ENCODE assay signal across 10 cellular contexts in genomic region chr6:57190140-57190539, GRCh38. TPM values are rescaled to one million over a fixed set of nuclear protein-coding genes. Genes with fewer than 3 reads are reported as not detected.
DNase-seq lines count a peak whose midpoint lies in the region; ATAC-seq and TF ChIP-seq lines count a peak whose summit lies in the region.
"Had no signal": no experiment of that assay in that cellular context is flagged by ENCODE, and none has a peak within 500 bp of the region (broad histone marks: within the 10 kb centered on the region; RNA-seq: fewer than 3 reads in every experiment).

No MANE protein-coding gene starts in this region.

- H2AFZ ChIP-seq in SU-DHL-6 (ENCODE audit: low read depth, low read length, severe bottlenecking), result no peak overlapping the region

- peaks cover 36% of the 10 kb centered on the region for H3F3A ChIP-seq in SU-DHL-6 (ENCODE audit: insufficient read depth)

- no peak overlapping the region for H3K27ac ChIP-seq in left ventricle myocardium inferior (replicated peaks)
- H3K27ac ChIP-seq in right atrium auricular region, result no peak overlapping the region
- H3K27ac ChIP-seq in SU-DHL-6 (ENCODE audit: low read depth, low read length), result no peak overlapping the region
- peak overlapping the region in 2 of 4 donors; percentile 34 to 39 for H3K27ac ChIP-seq in gastroesophageal sphincter
- H3K27ac ChIP-seq in aorta (ENCODE audit: low read depth in 1 of 2, low read length in 2 of 2), result no peak overlapping the region

- DNase-seq in left ventricle myocardium inferior (no peak), right atrium auricular region (ENCODE audit: low spot score) (no peak), aorta (no peak), CD14-positive monocyte (ENCODE audit: low spot score) (no peak)
- no peak for DNase-seq in naive thymus-derived CD8-positive, alpha-beta T cell
- DNase-seq: hypothalamus had no signal

- peaks cover 7 to 16% of the 10 kb centered on the region in 2 donors for H3K36me3 Mint-ChIP-seq in CD14-positive monocyte
- H3K36me3 Mint-ChIP-seq in naive thymus-derived CD8-positive, alpha-beta T cell, result peaks cover 0 to 10% (median 7%) of the 10 kb centered on the region in 3 donors

- H3K4me2 ChIP-seq in SU-DHL-6 (ENCODE audit: low read depth, low read length, poor library complexity, severe bottlenecking), result no peak overlapping the region

- ATAC-seq in gastroesophageal sphincter (no peak), aorta (ENCODE audit: low FRiP score) (peak; percentile 66), GM19467 (IDR thresholded peaks at IDR 0.05; ENCODE audit: unreplicated experiment) (no peak)
- no peak for ATAC-seq in naive thymus-derived CD8-positive, alpha-beta T cell

- H3K9me3 Mint-ChIP-seq in CD14-positive monocyte, result peaks cover 0 to 3% (median 0%) of the 10 kb centered on the region in 7 donors
- H3K9me3 Mint-ChIP-seq in naive thymus-derived CD8-positive, alpha-beta T cell, result no peaks in the 10 kb centered on the region

- peaks cover 0 to 1% (median 0%) of the 10 kb centered on the region in 3 donors for H3K27me3 Mint-ChIP-seq in CD14-positive monocyte (ENCODE audit: low read depth in 3 of 3)
- H3K27me3 Mint-ChIP-seq in naive thymus-derived CD8-positive, alpha-beta T cell, result no peaks in the 10 kb centered on the region

- H3K9me3 ChIP-seq in left ventricle myocardium inferior (replicated peaks) (no peaks in the 10 kb centered on the region), right atrium auricular region (no peaks in the 10 kb centered on the region), SU-DHL-6 (ENCODE audit: insufficient read depth, low read length) (no peaks in the 10 kb centered on the region), gastroesophageal sphincter (no peaks in the 10 kb centered on the region), aorta (ENCODE audit: control insufficient read depth, low read length) (no peaks in the 10 kb centered on the region)
- H3K9me3 ChIP-seq: HAP-1 had no signal

- 29 to 47% methylated on average over 2 of the region's 2 CpGs for WGBS in gastroesophageal sphincter (ENCODE audit: low coverage in 1 of 2), 2 donors
- 41 to 45% methylated on average over 2 of the region's 2 CpGs for WGBS in aorta, 2 donors

- no peak for TF ChIP-seq POLR2A in gastroesophageal sphincter (IDR thresholded peaks at IDR 0.05)

- H4K20me1 ChIP-seq in SU-DHL-6 (ENCODE audit: low read depth, low read length), result no peaks in the 10 kb centered on the region

- no peak overlapping the region for H3K27ac Mint-ChIP-seq in CD14-positive monocyte
- peak overlapping the region in 1 of 10 donors; percentile 14 for H3K27ac Mint-ChIP-seq in naive thymus-derived CD8-positive, alpha-beta T cell

- intact Hi-C loops in left ventricle myocardium inferior (cut with micrococcal nuclease), result no loop called here
- intact Hi-C loops in aorta (cut with DNase I), result loop anchor here (1.0 to 5.0 kb wide), 2 partner anchors 126 to 127 kb away; partner anchors contain the start of gene PRIM2 (in 1 of the 2)
- intact Hi-C loops in CD14-positive monocyte (cut with micrococcal nuclease), result no loop called here

- no peak overlapping the region for H3K4me3 ChIP-seq in left ventricle myocardium inferior
- no peak overlapping the region for H3K4me3 ChIP-seq in right atrium auricular region
- H3K4me3 ChIP-seq in SU-DHL-6 (ENCODE audit: insufficient read depth, low read length, poor library complexity, severe bottlenecking), result no peak overlapping the region
- no peak overlapping the region for H3K4me3 ChIP-seq in gastroesophageal sphincter
- H3K4me3 ChIP-seq in aorta (ENCODE audit: low read length in 2 of 2), result no peak overlapping the region
- H3K4me3 ChIP-seq: HAP-1 had no signal

- TF ChIP-seq EP300 in gastroesophageal sphincter (IDR thresholded peaks at IDR 0.05), result no peak

- H3K9ac ChIP-seq in SU-DHL-6 (ENCODE audit: low read length), result no peak overlapping the region

- peaks cover 3% of the 10 kb centered on the region for H3K36me3 ChIP-seq in left ventricle myocardium inferior
- H3K36me3 ChIP-seq in right atrium auricular region, result peaks cover 4% of the 10 kb centered on the region
- peaks cover 65% of the 10 kb centered on the region for H3K36me3 ChIP-seq in SU-DHL-6 (ENCODE audit: low read length)
- H3K36me3 ChIP-seq in gastroesophageal sphincter, result peaks cover 0 to 32% of the 10 kb centered on the region in 2 donors
- H3K36me3 ChIP-seq in aorta (ENCODE audit: control insufficient read depth in 1 of 2, insufficient read depth in 2 of 2, low read length in 1 of 2), result peaks cover 0 to 7% of the 10 kb centered on the region in 2 donors

- no peak overlapping the region for H3K4me3 Mint-ChIP-seq in CD14-positive monocyte
- no peak overlapping the region for H3K4me3 Mint-ChIP-seq in naive thymus-derived CD8-positive, alpha-beta T cell

- H3K9me2 ChIP-seq in SU-DHL-6 (replicated peaks; ENCODE audit: insufficient read depth, low read length), result no peaks in the 10 kb centered on the region

- H3K79me2 ChIP-seq in SU-DHL-6 (ENCODE audit: insufficient read depth, low read length), result no peaks in the 10 kb centered on the region; the same call in 1 of the 2 replicates

- TF ChIP-seq CTCF in left ventricle myocardium inferior (IDR thresholded peaks at IDR 0.05; ENCODE audit: borderline replicate concordance), result peak; percentile 42
- peak in 1 of 2 donors; percentile 53 for TF ChIP-seq CTCF in right atrium auricular region (IDR thresholded peaks at IDR 0.05)
- TF ChIP-seq CTCF in SU-DHL-6 (IDR thresholded peaks at IDR 0.05; ENCODE audit: insufficient read depth, low read length, poor library complexity, severe bottlenecking), result peak; percentile 35
- peak; percentile 20 to 62 (median 54) for TF ChIP-seq CTCF in gastroesophageal sphincter (IDR thresholded peaks at IDR 0.05)
- no peak for TF ChIP-seq CTCF in CD14-positive monocyte (IDR thresholded peaks at IDR 0.05)

- H3K4me1 ChIP-seq in left ventricle myocardium inferior (no peaks in the 10 kb centered on the region), right atrium auricular region (no peaks in the 10 kb centered on the region), gastroesophageal sphincter (peaks cover 0 to 9% (median 0%) of the 10 kb centered on the region in 3 donors), aorta (ENCODE audit: control insufficient read depth in 1 of 2, insufficient read depth in 2 of 2, low read length in 2 of 2) (no peaks in the 10 kb centered on the region)

- POLR2A ChIA-PET in naive thymus-derived CD8-positive, alpha-beta T cell (lab: Charles Lee), result no interaction called here

- H3K4me1 Mint-ChIP-seq in CD14-positive monocyte, result no peaks in the 10 kb centered on the region
- peaks cover 0 to 2% (median 0%) of the 10 kb centered on the region in 4 donors for H3K4me1 Mint-ChIP-seq in naive thymus-derived CD8-positive, alpha-beta T cell

- H3K27me3 ChIP-seq in left ventricle myocardium inferior (ENCODE audit: low read depth) (no peaks in the 10 kb centered on the region), right atrium auricular region (no peaks in the 10 kb centered on the region), SU-DHL-6 (ENCODE audit: low read length) (no peaks in the 10 kb centered on the region), gastroesophageal sphincter (no peaks in the 10 kb centered on the region), aorta (ENCODE audit: control insufficient read depth in 1 of 2, insufficient read depth in 2 of 2, low read length in 1 of 2) (no peaks in the 10 kb centered on the region)

RNA-seq across cellular contexts. Expression of gene BAG2, which starts 18.0 kb away (rescaled TPM):
- total RNA-seq in left ventricle myocardium inferior (11.2 TPM), right atrium auricular region (10 to 100 TPM; 12.3 to 16.4 TPM), gastroesophageal sphincter (10 to 100 TPM; 40.8 to 50.6 (median 46.3) TPM), aorta (10 to 100 TPM; 18.8 to 32.9 TPM)
- polyA plus RNA-seq in aorta (1 to 10 TPM; 7.0 to 9.0 TPM), CD14-positive monocyte (under 1 TPM; 0.09 to 0.20 TPM)
- total RNA-seq in naive thymus-derived CD8-positive, alpha-beta T cell, result 1 to 10 TPM; 5.1 to 5.2 TPM
- 1 to 10 TPM; 2.0 to 3.4 (median 2.2) TPM for polyA plus RNA-seq in naive thymus-derived CD8-positive, alpha-beta T cell

RNA-seq across cellular contexts. Expression of gene RAB23, which starts 32.0 kb away (rescaled TPM):
- total RNA-seq in left ventricle myocardium inferior, result 10.9 TPM
- 1 to 10 TPM; 8.6 to 10.0 TPM for total RNA-seq in right atrium auricular region
- 100 to 1,000 TPM in 1 of 4 donors, 10 to 100 TPM in 3; 45.5 to 107 (median 78.1) TPM for total RNA-seq in gastroesophageal sphincter
- 10 to 100 TPM; 55.9 to 59.2 TPM for total RNA-seq in aorta
- 10 to 100 TPM; 24.8 to 47.1 TPM for polyA plus RNA-seq in aorta
- under 1 TPM; 0.25 to 0.46 TPM for polyA plus RNA-seq in CD14-positive monocyte
- 1 to 10 TPM in 1 of 2 experiments, under 1 TPM in 1; 0.73 to 1.3 TPM for total RNA-seq in naive thymus-derived CD8-positive, alpha-beta T cell
- polyA plus RNA-seq in naive thymus-derived CD8-positive, alpha-beta T cell, result under 1 TPM; 0.53 to 0.97 (median 0.56) TPM

Comparison
In these comparisons a context has a peak if more than half of its experiments do, and no peak if none do; other contexts are left out.
1. intact Hi-C loops: an anchor here in aorta (1.0 to 5.0 kb wide); none called in left ventricle myocardium inferior and CD14-positive monocyte.